ENCODE assay signal across 17 cellular contexts in the genomic region with DNA sequence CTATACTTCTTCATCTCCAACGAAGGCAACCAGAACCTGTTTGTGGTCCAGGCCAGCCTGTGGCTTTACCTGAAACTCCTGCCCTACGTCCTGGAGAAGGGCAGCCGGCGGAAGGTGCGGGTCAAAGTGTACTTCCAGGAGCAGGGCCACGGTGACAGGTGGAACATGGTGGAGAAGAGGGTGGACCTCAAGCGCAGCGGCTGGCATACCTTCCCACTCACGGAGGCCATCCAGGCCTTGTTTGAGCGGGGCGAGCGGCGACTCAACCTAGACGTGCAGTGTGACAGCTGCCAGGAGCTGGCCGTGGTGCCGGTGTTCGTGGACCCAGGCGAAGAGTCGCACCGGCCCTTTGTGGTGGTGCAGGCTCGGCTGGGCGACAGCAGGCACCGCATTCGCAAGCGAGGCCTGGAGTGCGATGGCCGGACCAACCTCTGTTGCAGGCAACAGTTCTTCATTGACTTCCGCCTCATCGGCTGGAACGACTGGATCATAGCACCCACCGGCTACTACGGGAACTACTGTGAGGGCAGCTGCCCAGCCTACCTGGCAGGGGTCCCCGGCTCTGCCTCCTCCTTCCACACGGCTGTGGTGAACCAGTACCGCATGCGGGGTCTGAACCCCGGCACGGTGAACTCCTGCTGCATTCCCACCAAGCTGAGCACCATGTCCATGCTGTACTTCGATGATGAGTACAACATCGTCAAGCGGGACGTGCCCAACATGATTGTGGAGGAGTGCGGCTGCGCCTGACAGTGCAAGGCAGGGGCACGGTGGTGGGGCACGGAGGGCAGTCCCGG. TPM values are rescaled to one million over a fixed set of nuclear protein-coding genes. Genes with fewer than 3 reads are reported as not detected.
"Had no signal": no experiment of that assay in that cellular context is flagged by ENCODE, and none has a peak within 500 bp of the region (broad histone marks: within the 10 kb centered on the region; RNA-seq: fewer than 3 reads in every experiment).

No MANE protein-coding gene starts in this region.

- H3K27ac Mint-ChIP-seq: activated CD8-positive, alpha-beta memory T cell treated with anti-CD3 and anti-CD28 coated beads, Interleukin-2, amount 10 ng/mL, durations not matched to agents 7 days and 5 days; progenitor cell of endocrine pancreas; T-helper 2 cell treated with Interferon-gamma antibody and Interleukin-4, amounts not matched to agents 5 μg/mL and 100 μg/mL, for 36 hours had no signal

- H3K27ac ChIP-seq: cardiac muscle cell, heart left ventricle, lower lobe of right lung, suprapubic skin, upper lobe of right lung had no signal

- H3K9me3 ChIP-seq: heart left ventricle, lower lobe of right lung, suprapubic skin, upper lobe of right lung had no signal

- ATAC-seq: activated CD8-positive, alpha-beta memory T cell treated with anti-CD3 and anti-CD28 coated beads, Interleukin-2, amount 10 ng/mL, durations not matched to agents 7 days and 5 days; activated T-cell treated with anti-CD3 and anti-CD28 coated beads, Interleukin-2, amount 50 U/mL, for 4 hours; heart left ventricle had no signal

- H3K9me3 Mint-ChIP-seq: activated T-cell treated with anti-CD3 and anti-CD28 coated beads, Interleukin-2, amount 50 U/mL, for 4 hours; T-helper 2 cell treated with Interferon-gamma antibody and Interleukin-4, amounts not matched to agents 5 μg/mL and 100 μg/mL, for 36 hours had no signal

- H3K4me3 ChIP-seq: cardiac muscle cell, lower lobe of right lung, suprapubic skin, upper lobe of right lung had no signal

- FAIRE-seq: colon had no signal

- DNase-seq: activated CD4-positive, alpha-beta T cell treated with anti-CD3 and anti-CD28 coated beads for 1 hour; activated CD4-positive, alpha-beta T cell treated with anti-CD3 and anti-CD28 coated beads, Interleukin-2, amount 50 U/mL, for 48 hours; activated CD8-positive, alpha-beta memory T cell treated with anti-CD3 and anti-CD28 coated beads, Interleukin-2, amount 10 ng/mL, durations not matched to agents 7 days and 5 days; activated gamma-delta T cell treated with Interleukin-2 at 50 U/mL for 16 hours; activated T-cell treated with anti-CD3 and anti-CD28 coated beads, Interleukin-2, amount 50 U/mL, for 4 hours; aorta; foreskin melanocyte; lower lobe of right lung; midbrain; stimulated activated naive CD4-positive, alpha-beta T cell; upper lobe of right lung had no signal

- H3K36me3 ChIP-seq: cardiac muscle cell, heart left ventricle, upper lobe of right lung had no signal

- H3K4me3 Mint-ChIP-seq: activated CD8-positive, alpha-beta memory T cell treated with anti-CD3 and anti-CD28 coated beads, Interleukin-2, amount 10 ng/mL, durations not matched to agents 7 days and 5 days; activated T-cell treated with anti-CD3 and anti-CD28 coated beads, Interleukin-2, amount 50 U/mL, for 4 hours; T-helper 2 cell treated with Interferon-gamma antibody and Interleukin-4, amounts not matched to agents 5 μg/mL and 100 μg/mL, for 36 hours had no signal

RNA-seq across cellular contexts. Expression of gene INHBB, which starts 3.4 kb away (rescaled TPM):
- total RNA-seq: activated CD8-positive, alpha-beta memory T cell treated with anti-CD3 and anti-CD28 coated beads, Interleukin-2, amount 10 ng/mL, durations not matched to agents 7 days and 5 days; cardiac muscle cell; progenitor cell of endocrine pancreas had no signal
- polyA plus RNA-seq: cardiac muscle cell had no signal
